ENCODE assay signal across 8 cellular contexts in the genomic region with DNA sequence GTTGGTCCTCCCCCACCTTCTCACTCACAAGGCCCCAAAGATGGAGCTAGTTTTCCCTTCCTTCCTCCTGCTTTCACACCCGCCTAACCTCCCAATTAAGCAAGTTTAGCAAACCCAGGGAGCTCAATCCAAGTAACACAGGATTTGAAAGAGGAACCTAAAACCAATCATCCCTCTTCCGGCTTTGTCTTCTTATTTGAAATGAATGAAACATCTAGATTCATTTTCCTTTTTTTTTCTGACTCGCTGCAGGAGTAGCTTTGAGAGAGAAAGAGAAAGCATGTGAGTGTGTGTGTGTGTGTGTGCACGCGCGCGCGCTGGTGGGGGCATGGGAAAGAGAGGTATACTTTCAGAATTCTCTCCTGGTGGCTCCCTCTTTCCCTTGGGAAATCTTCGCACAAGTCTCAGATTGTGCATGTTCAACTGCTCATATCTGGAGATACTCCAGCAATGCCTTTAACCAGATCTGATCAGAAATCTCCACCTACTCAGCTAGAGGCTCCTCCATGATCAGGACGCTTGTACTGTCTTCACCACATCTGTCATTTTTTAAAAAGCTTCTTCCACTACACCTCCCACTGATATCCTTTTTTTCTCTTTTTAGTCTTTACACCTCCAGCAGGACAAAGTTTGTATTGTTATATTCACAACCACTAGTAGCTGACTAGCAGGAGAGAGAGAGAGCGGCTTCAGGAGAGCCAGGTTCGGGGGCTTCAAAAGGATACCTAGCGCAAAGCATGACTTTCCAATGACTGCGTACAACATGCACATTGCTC. TPM values are rescaled to one million over a fixed set of nuclear protein-coding genes. Genes with fewer than 3 reads are reported as not detected.
A peak's percentile ranks its signal among the peaks of the same experiment; 100 is the strongest.
DNase-seq lines count a peak whose midpoint lies in the region; ATAC-seq and TF ChIP-seq lines count a peak whose summit lies in the region.

No MANE protein-coding gene starts in this region.

- peak overlapping the region; percentile 88 for H3K27ac ChIP-seq in neural cell (ENCODE audit: low read length)

- H3K36me3 Mint-ChIP-seq in activated T-cell treated with anti-CD3 and anti-CD28 coated beads, Interleukin-2, amount 50 U/mL, for 4 hours (ENCODE audit: insufficient read depth) = no peaks in the 10 kb centered on the region

- peak in 1 of 2 donors; percentile 28 for ATAC-seq in activated T-cell treated with anti-CD3 and anti-CD28 coated beads, Interleukin-2, amount 50 U/mL, for 4 hours
- ATAC-seq in HG03108 (IDR thresholded peaks at IDR 0.05; ENCODE audit: unreplicated experiment) = no peak

- peak overlapping the region; percentile 77 for H3K4me2 ChIP-seq in neural cell (ENCODE audit: low read length)

- H3K9me3 Mint-ChIP-seq in activated T-cell treated with anti-CD3 and anti-CD28 coated beads, Interleukin-2, amount 50 U/mL, for 4 hours = no peaks in the 10 kb centered on the region

- peaks cover 7% of the 10 kb centered on the region for H3K4me1 Mint-ChIP-seq in activated T-cell treated with anti-CD3 and anti-CD28 coated beads, Interleukin-2, amount 50 U/mL, for 4 hours (ENCODE audit: low read depth)

- H4K20me1 ChIP-seq in neural cell (ENCODE audit: insufficient read depth) = no peaks in the 10 kb centered on the region

- peak overlapping the region; percentile 87 for H3K9ac ChIP-seq in neural cell (ENCODE audit: low read length)

- no peaks in the 10 kb centered on the region for H3K9me2 ChIP-seq in neural cell (ENCODE audit: insufficient read depth, low read length)

- CTCF ChIA-PET in GM10248 (lab: Yijun Ruan, JAX) = interaction anchor here (1.2 to 2.4 kb wide), 6 partner anchors 10 to 539 kb away, joined by 3 to 8 read pairs (median 4); no protein-coding TSS in a partner anchor

- DNase-seq in activated T-cell treated with anti-CD3 and anti-CD28 coated beads, Interleukin-2, amount 50 U/mL, for 4 hours = no peak
- DNase-seq in activated T-cell treated with anti-CD3 and anti-CD28 coated beads, Interleukin-2, amount 50 U/mL, for 1 hour = no peak
- DNase-seq in OCI-M1 (lab: John Stamatoyannopoulos, UW) (peak; percentile 31), epithelial cell of esophagus (ENCODE audit: low read depth) (peak; percentile 21), GM10248 (ENCODE audit: extremely low spot score) (no peak)
- no peak for DNase-seq in stimulated activated CD4-positive, alpha-beta T cell treated with anti-CD3 and anti-CD28 coated beads, Interleukin-4, amount 100 ng/mL, for 24 hours

- H3K4me3 ChIP-seq in epithelial cell of esophagus (ENCODE audit: low read length) = peak overlapping the region; percentile 52
- peak overlapping the region; percentile 93 for H3K4me3 ChIP-seq in neural cell (ENCODE audit: low read length)

- peaks cover 28% of the 10 kb centered on the region for H3K27me3 Mint-ChIP-seq in activated T-cell treated with anti-CD3 and anti-CD28 coated beads, Interleukin-2, amount 50 U/mL, for 4 hours (ENCODE audit: low read depth)

- peaks cover 19% of the 10 kb centered on the region for H3K36me3 ChIP-seq in neural cell (ENCODE audit: insufficient read depth, low read length)

- no peak for TF ChIP-seq CTCF in epithelial cell of esophagus (IDR thresholded peaks at IDR 0.05; ENCODE audit: insufficient read depth, low read depth, low read length, missing control alignments)
- peak; percentile 54 for TF ChIP-seq CTCF in neural cell (IDR thresholded peaks at IDR 0.05; ENCODE audit: poor library complexity, severe bottlenecking)
- TF ChIP-seq CTCF in GM10248 (IDR thresholded peaks at IDR 0.05; ENCODE audit: control extremely low read depth, extremely low read depth, low read depth, missing control alignments) = no peak

- peaks cover 11% of the 10 kb centered on the region for H3F3A ChIP-seq in neural cell (ENCODE audit: insufficient read depth, low read length, poor library complexity, severe bottlenecking)

- peaks cover 52% of the 10 kb centered on the region for H3K79me2 ChIP-seq in neural cell (replicated peaks; ENCODE audit: insufficient read depth, low read length)

- peak; percentile 59 for TF ChIP-seq RAD21 in neural cell (conservative IDR thresholded peaks at IDR 0.05)

- no peaks in the 10 kb centered on the region for H3K9me3 ChIP-seq in neural cell (ENCODE audit: low read length)

- POLR2A ChIA-PET in GM10248 (lab: Yijun Ruan, JAX) = no interaction called here

- no peak for TF ChIP-seq EP300 in neural cell (conservative IDR thresholded peaks at IDR 0.05; ENCODE audit: poor library complexity, severe bottlenecking)

- H3K4me3 Mint-ChIP-seq in activated T-cell treated with anti-CD3 and anti-CD28 coated beads, Interleukin-2, amount 50 U/mL, for 4 hours = peak overlapping the region; percentile 24

- peak overlapping the region; percentile 53 for H2AFZ ChIP-seq in neural cell (ENCODE audit: low read depth, low read length)

- no peaks in the 10 kb centered on the region for H3K27me3 ChIP-seq in neural cell (ENCODE audit: insufficient read depth, low read depth, low read length)

TF ChIP-seq in neural cell, 6 proteins besides CTCF, POLR2A, EP300 and RAD21:
- TF ChIP-seq POLR2AphosphoS5 (IDR thresholded peaks at IDR 0.05) (peak; percentile 18), TAF1 (IDR thresholded peaks at IDR 0.05; ENCODE audit: low read depth) (no peak), EZH2 (IDR thresholded peaks at IDR 0.05; ENCODE audit: borderline replicate concordance, insufficient read depth, low read length, poor library complexity, severe bottlenecking) (no peak), MXI1 (conservative IDR thresholded peaks at IDR 0.05; ENCODE audit: poor library complexity, severe bottlenecking) (no peak), SMC3 (conservative IDR thresholded peaks at IDR 0.05; ENCODE audit: poor library complexity) (peak; percentile 56)
- TF ChIP-seq, protein P1, sequence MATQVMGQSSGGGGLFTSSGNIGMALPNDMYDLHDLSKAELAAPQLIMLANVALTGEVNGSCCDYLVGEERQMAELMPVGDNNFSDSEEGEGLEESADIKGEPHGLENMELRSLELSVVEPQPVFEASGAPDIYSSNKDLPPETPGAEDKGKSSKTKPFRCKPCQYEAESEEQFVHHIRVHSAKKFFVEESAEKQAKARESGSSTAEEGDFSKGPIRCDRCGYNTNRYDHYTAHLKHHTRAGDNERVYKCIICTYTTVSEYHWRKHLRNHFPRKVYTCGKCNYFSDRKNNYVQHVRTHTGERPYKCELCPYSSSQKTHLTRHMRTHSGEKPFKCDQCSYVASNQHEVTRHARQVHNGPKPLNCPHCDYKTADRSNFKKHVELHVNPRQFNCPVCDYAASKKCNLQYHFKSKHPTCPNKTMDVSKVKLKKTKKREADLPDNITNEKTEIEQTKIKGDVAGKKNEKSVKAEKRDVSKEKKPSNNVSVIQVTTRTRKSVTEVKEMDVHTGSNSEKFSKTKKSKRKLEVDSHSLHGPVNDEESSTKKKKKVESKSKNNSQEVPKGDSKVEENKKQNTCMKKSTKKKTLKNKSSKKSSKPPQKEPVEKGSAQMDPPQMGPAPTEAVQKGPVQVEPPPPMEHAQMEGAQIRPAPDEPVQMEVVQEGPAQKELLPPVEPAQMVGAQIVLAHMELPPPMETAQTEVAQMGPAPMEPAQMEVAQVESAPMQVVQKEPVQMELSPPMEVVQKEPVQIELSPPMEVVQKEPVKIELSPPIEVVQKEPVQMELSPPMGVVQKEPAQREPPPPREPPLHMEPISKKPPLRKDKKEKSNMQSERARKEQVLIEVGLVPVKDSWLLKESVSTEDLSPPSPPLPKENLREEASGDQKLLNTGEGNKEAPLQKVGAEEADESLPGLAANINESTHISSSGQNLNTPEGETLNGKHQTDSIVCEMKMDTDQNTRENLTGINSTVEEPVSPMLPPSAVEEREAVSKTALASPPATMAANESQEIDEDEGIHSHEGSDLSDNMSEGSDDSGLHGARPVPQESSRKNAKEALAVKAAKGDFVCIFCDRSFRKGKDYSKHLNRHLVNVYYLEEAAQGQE (IDR thresholded peaks at IDR 0.05; ENCODE audit: borderline replicate concordance) = peak; percentile 20
TF ChIP-seq in neural cell: peak in this region for 3.

RNA-seq across cellular contexts. Expression of a gene that starts 1.6 kb away (rescaled TPM):
- total RNA-seq in activated T-cell treated with anti-CD3 and anti-CD28 coated beads, Interleukin-2, amount 50 U/mL, for 4 hours = under 1 TPM; 0.08 to 0.28 (median 0.26) TPM
- 17.3 and 18.7 TPM in 2 replicates for polyA plus RNA-seq in neural cell
- 156 and 202 TPM in 2 replicates for polyA minus RNA-seq in neural cell

Comparison
In these comparisons a context has a peak if more than half of its experiments do, and no peak if none do; other contexts are left out.
1. DNase-seq: peak in OCI-M1 (single experiment) and epithelial cell of esophagus (single experiment); none in activated T-cell treated with anti-CD3 and anti-CD28 coated beads, Interleukin-2, amount 50 U/mL, for 4 hours (single experiment), activated T-cell treated with anti-CD3 and anti-CD28 coated beads, Interleukin-2, amount 50 U/mL, for 1 hour (single experiment), stimulated activated CD4-positive, alpha-beta T cell treated with anti-CD3 and anti-CD28 coated beads, Interleukin-4, amount 100 ng/mL, for 24 hours (single experiment) and GM10248 (single experiment).